27 cellular contexts compared by ENCODE assay signal in genomic region chr6:136230219-136230980, GRCh38. TPM values are rescaled to one million over a fixed set of nuclear protein-coding genes. Genes with fewer than 3 reads are reported as not detected.
DNase-seq lines count a peak whose midpoint lies in the region; ATAC-seq, FAIRE-seq and TF ChIP-seq lines count a peak whose summit lies in the region.
"Had no signal": no experiment of that assay in that cellular context is flagged by ENCODE, and none has a peak within 500 bp of the region (broad histone marks: within the 10 kb centered on the region; RNA-seq: fewer than 3 reads in every experiment).

No MANE protein-coding gene starts in this region.

- H3K9ac ChIP-seq in IMR-90 (ENCODE audit: low read depth, low read length): no peak overlapping the region
- H3K9ac ChIP-seq: BLaER1 had no signal

- no peaks in the 10 kb centered on the region for H3K36me3 Mint-ChIP-seq in osteocyte (ENCODE audit: unreplicated experiment)

- no peak overlapping the region for H3K27ac ChIP-seq in IMR-90 (ENCODE audit: insufficient read depth, low read length)
- H3K27ac ChIP-seq: BLaER1, body of pancreas, HL-60, lower lobe of right lung, right atrium auricular region, SJSA1 had no signal

- H3K79me1 ChIP-seq in IMR-90 (ENCODE audit: low read depth in 1 of 2, low read length in 2 of 2): peaks cover 0 to 8% of the 10 kb centered on the region in 2 experiments; a peak in 2 of 4 replicates

- dilution Hi-C loops in IMR-90 (cut with HindIII; ENCODE audit: low sequenced_read_pairs, unreplicated experiment): no loop called here

- no peak overlapping the region for H2AFZ ChIP-seq in IMR-90 (replicated peaks; ENCODE audit: low read length, poor library complexity)

- no peak overlapping the region for H4K91ac ChIP-seq in IMR-90 (ENCODE audit: insufficient read depth, low read depth, low read length)

- no peaks in the 10 kb centered on the region for H3K9me3 ChIP-seq in IMR-90 (ENCODE audit: control insufficient read depth, insufficient read depth, low read length)
- H3K9me3 ChIP-seq: BLaER1, body of pancreas, lower lobe of right lung, right atrium auricular region, SJSA1 had no signal

- H2BK20ac ChIP-seq in IMR-90 (ENCODE audit: low read depth, low read length): no peak overlapping the region

- no peak for TF ChIP-seq CTCF in IMR-90 (conservative IDR thresholded peaks at IDR 0.05; ENCODE audit: low read depth, low read length)
- no peak for TF ChIP-seq CTCF in osteocyte (IDR thresholded peaks at IDR 0.05)

- H2BK120ac ChIP-seq in IMR-90 (ENCODE audit: low read depth, low read length): no peak overlapping the region

- peak overlapping the region; percentile 79; the same call in 1 of the 2 replicates for H4K5ac ChIP-seq in IMR-90 (ENCODE audit: low read depth, low read length)

- WGBS in IMR-90 (ENCODE audit: extremely low coverage in 2 of 2, insufficient read length in 1 of 2), 2 experiments: no CpG with 5 or more reads among the region's 2 CpGs

- intact Hi-C loops in IMR-90 (cut with micrococcal nuclease): no loop called here

- no peaks in the 10 kb centered on the region; the same call in 1 of the 2 replicates for H3K9me1 ChIP-seq in IMR-90 (ENCODE audit: insufficient read depth, low read length)

- BruUV-seq in IMR-90 (replicated peaks; lab: Mats Ljungman, UMichigan): no TSS peak

- CTCF ChIA-PET in IMR-90 (lab: Yijun Ruan, JAX): interaction anchor here (0.7 kb wide), 1 partner anchor 694 kb away, joined by 5 read pairs; no protein-coding TSS in a partner anchor

- no peak overlapping the region; the same call in 2 of the 3 replicates for H2BK15ac ChIP-seq in IMR-90 (ENCODE audit: low read depth, low read length)

- H2BK5ac ChIP-seq in IMR-90 (ENCODE audit: low read depth, low read length, poor library complexity, severe bottlenecking): peak overlapping the region; percentile 1

- POLR2A ChIA-PET in IMR-90 (lab: Charles Lee; ENCODE audit: unreplicated experiment): no interaction called here

- peak; percentile 38; the same call in 1 of the 2 replicates for ATAC-seq in IMR-90 (ENCODE audit: low read depth)
- ATAC-seq: activated T-cell treated with anti-CD3 and anti-CD28 coated beads, Interleukin-2, amount 50 U/mL, for 72 hours; body of pancreas; lower lobe of right lung; Panc1 had no signal

- no peak overlapping the region for H3K4ac ChIP-seq in IMR-90 (ENCODE audit: low read depth, low read length)

- no peaks in the 10 kb centered on the region for H3K9me3 Mint-ChIP-seq in osteocyte (ENCODE audit: unreplicated experiment)
- H3K9me3 Mint-ChIP-seq: IgD-negative memory B cell had no signal

- peaks cover 21% of the 10 kb centered on the region for H3K4me1 Mint-ChIP-seq in osteocyte (ENCODE audit: unreplicated experiment)

- no peaks in the 10 kb centered on the region for H3K27me3 ChIP-seq in IMR-90 (ENCODE audit: control insufficient read depth, insufficient read depth, low read length)
- H3K27me3 ChIP-seq: BLaER1, body of pancreas, right atrium auricular region, SJSA1 had no signal

- peak overlapping the region; percentile 1 to 30; a peak in 1 of 4 replicates for H4K8ac ChIP-seq in IMR-90 (ENCODE audit: low read depth in 2 of 2, low read length in 2 of 2)

- peak; percentile 13 for DNase-seq in NCI-H748 (lab: John Stamatoyannopoulos, UW; ENCODE audit: unreplicated experiment)
- DNase-seq in NCI-H748 treated with DMSO at 0.1 percent for 48 hours (lab: John Stamatoyannopoulos, UW): no peak
- DNase-seq in IMR-90: peak; percentile 27
- DNase-seq in erythroblast (lab: John Stamatoyannopoulos, UW): peak; percentile 43 to 72
- DNase-seq in osteocyte (ENCODE audit: extremely low spot score, unreplicated experiment): no peak
- no peak for DNase-seq in NCI-H2227 (lab: John Stamatoyannopoulos, UW; ENCODE audit: unreplicated experiment)
- no peak for DNase-seq in UCSD-AML1 (lab: John Stamatoyannopoulos, UW; ENCODE audit: unreplicated experiment)
- DNase-seq in frontal cortex (ENCODE audit: low spot score in 2 of 2): no peak
- DNase-seq: 8988T; activated CD4-positive, CD25-positive, alpha-beta regulatory T cell; activated CD8-positive, alpha-beta memory T cell treated with anti-CD3 and anti-CD28 coated beads for 24 hours; activated T-cell treated with anti-CD3 and anti-CD28 coated beads, Interleukin-2, amount 50 U/mL, for 72 hours; body of pancreas; lower lobe of right lung; MM.1S; NCI-H146; NCI-H2227 treated with DMSO at 0.1 percent for 48 hours; nucleus accumbens had no signal

- peaks cover 15% of the 10 kb centered on the region for H3K4me1 ChIP-seq in IMR-90 (ENCODE audit: control insufficient read depth, insufficient read depth, low read length)
- H3K4me1 ChIP-seq: right atrium auricular region, SJSA1 had no signal

- H3K4me3 ChIP-seq in IMR-90 (ENCODE audit: insufficient read depth, low read depth, low read length): no peak overlapping the region
- H3K4me3 ChIP-seq: BLaER1, body of pancreas, lower lobe of right lung, right atrium auricular region, SJSA1 had no signal

- no peaks in the 10 kb centered on the region for H3K36me3 ChIP-seq in IMR-90 (ENCODE audit: control insufficient read depth, insufficient read depth, low read length)
- H3K36me3 ChIP-seq: lower lobe of right lung, right atrium auricular region had no signal

- H2AK5ac ChIP-seq in IMR-90 (ENCODE audit: low read depth, low read length): no peak overlapping the region

- H3K4me2 ChIP-seq in IMR-90 (ENCODE audit: low read depth, low read length): no peak overlapping the region
- H3K4me2 ChIP-seq: BLaER1 had no signal

- H3K56ac ChIP-seq in IMR-90 (ENCODE audit: extremely low read depth, insufficient read depth, low read length): no peak overlapping the region

- FAIRE-seq in frontal cortex (lab: Jason Lieb, UNC): no peak
- FAIRE-seq: colon, islet of Langerhans had no signal

- no peak for TF ChIP-seq RAD21 in IMR-90 (IDR thresholded peaks at IDR 0.05; ENCODE audit: low read length)

- H3K23ac ChIP-seq in IMR-90 (ENCODE audit: low read depth, low read length): no peak overlapping the region

- peak overlapping the region; percentile 67 for H3K27ac Mint-ChIP-seq in osteocyte (ENCODE audit: unreplicated experiment)
- H3K27ac Mint-ChIP-seq: activated naive CD8-positive, alpha-beta T cell; activated T-cell treated with anti-CD3 and anti-CD28 coated beads, Interleukin-2, amount 50 U/mL, for 72 hours; IgD-negative memory B cell had no signal

- in situ Hi-C loops in IMR-90 (cut with MboI; ENCODE audit: low sequenced_read_pairs): no loop called here

- peak overlapping the region; percentile 2; the same call in 1 of the 2 replicates for H3K18ac ChIP-seq in IMR-90 (ENCODE audit: low read depth, low read length)

- H3K27me3 Mint-ChIP-seq in osteocyte (ENCODE audit: unreplicated experiment): no peaks in the 10 kb centered on the region
- H3K27me3 Mint-ChIP-seq: activated naive CD8-positive, alpha-beta T cell; IgD-negative memory B cell had no signal

- H3K4me3 Mint-ChIP-seq in osteocyte (ENCODE audit: unreplicated experiment): no peak overlapping the region
- H3K4me3 Mint-ChIP-seq: activated naive CD8-positive, alpha-beta T cell; activated T-cell treated with anti-CD3 and anti-CD28 coated beads, Interleukin-2, amount 50 U/mL, for 72 hours; IgD-negative memory B cell had no signal

- H2AK9ac ChIP-seq in IMR-90 (replicated peaks; ENCODE audit: low read depth, low read length, poor library complexity): no peak overlapping the region

- H3K14ac ChIP-seq in IMR-90 (replicated peaks; ENCODE audit: low read depth, low read length): no peak overlapping the region

- TF ChIP-seq POLR2A in IMR-90 (IDR thresholded peaks at IDR 0.05; ENCODE audit: low read depth, low read length) (no peak), erythroblast (IDR thresholded peaks at IDR 0.05; ENCODE audit: low read length) (no peak)

- H4K20me1 ChIP-seq in IMR-90 (ENCODE audit: insufficient read depth, low read length): no peaks in the 10 kb centered on the region
- H4K20me1 ChIP-seq: BLaER1 had no signal

TF ChIP-seq in IMR-90, 13 proteins besides CTCF, POLR2A, EP300 and RAD21 (continues in another document):
- TF ChIP-seq MAZ (IDR thresholded peaks at IDR 0.05; ENCODE audit: borderline replicate concordance, low read depth, low read length) (no peak), NFE2L2 (IDR thresholded peaks at IDR 0.05; ENCODE audit: low read depth, low read length) (no peak), MAFK (IDR thresholded peaks at IDR 0.05; ENCODE audit: low read depth, low read length) (no peak), CEBPB (IDR thresholded peaks at IDR 0.05; ENCODE audit: low read depth, low read length) (no peak), MXI1 (IDR thresholded peaks at IDR 0.05; ENCODE audit: borderline replicate concordance, low read depth, low read length) (no peak), RCOR1 (IDR thresholded peaks at IDR 0.05; ENCODE audit: insufficient replicate concordance, low read length) (no peak), BHLHE40 (IDR thresholded peaks at IDR 0.05; ENCODE audit: low read depth, low read length) (no peak), SMC3 (IDR thresholded peaks at IDR 0.05; ENCODE audit: low read depth, low read length) (no peak), RFX5 (IDR thresholded peaks at IDR 0.05; ENCODE audit: low read depth, low read length) (no peak), CHD1 (IDR thresholded peaks at IDR 0.05; ENCODE audit: low read depth, low read length) (no peak), USF2 (IDR thresholded peaks at IDR 0.05; ENCODE audit: low read depth, low read length) (no peak)

RNA-seq across cellular contexts. Expression of gene MTFR2, which starts 19.7 kb away (rescaled TPM):
- total RNA-seq in IMR-90 (2012; rRNA removed) (0.72 and 1.9 TPM in 2 replicates), osteocyte (0.76 and 0.91 TPM in 2 replicates), frontal cortex (0.41 TPM)
- polyA plus RNA-seq in IMR-90 (2012; rRNA removed): 6.0 and 7.2 TPM in 2 replicates
- polyA plus RNA-seq in IMR-90 (2012; cell fraction: cytosol; rRNA removed): 2.5 and 6.4 TPM in 2 replicates
- 1.6 and 4.7 TPM in 2 replicates for polyA plus RNA-seq in IMR-90 (2012; cell fraction: nucleus; rRNA removed; ENCODE audit: low replicate concordance)

RNA-seq across cellular contexts. Expression of gene BCLAF1, which starts 59.2 kb away (rescaled TPM):
- 141 and 142 TPM in 2 replicates for total RNA-seq in IMR-90 (2012; rRNA removed)
- 33.4 and 34.0 TPM in 2 replicates for polyA plus RNA-seq in IMR-90 (2012; rRNA removed)
- 4.1 and 5.6 TPM in 2 replicates for polyA plus RNA-seq in IMR-90 (2012; cell fraction: cytosol; rRNA removed)
- 4.8 and 57.8 TPM in 2 replicates for polyA plus RNA-seq in IMR-90 (2012; cell fraction: nucleus; rRNA removed; ENCODE audit: low replicate concordance)
- 153 and 155 TPM in 2 replicates for total RNA-seq in osteocyte
- 170 TPM for total RNA-seq in frontal cortex

Comparison
In these comparisons a context has a peak if more than half of its experiments do, and no peak if none do; other contexts are left out.
1. DNase-seq: peak in NCI-H748 (single experiment), IMR-90 (single experiment) and erythroblast (2 of 2); none in NCI-H748 treated with DMSO at 0.1 percent for 48 hours (single experiment), osteocyte (single experiment), NCI-H2227 (single experiment), UCSD-AML1 (single experiment) and frontal cortex (0 of 2).